22 cellular contexts compared by ENCODE assay signal in genomic region chr1:115136706-115137105, GRCh38.
"Had no signal": no experiment of that assay in that cellular context is flagged by ENCODE, and none has a peak within 500 bp of the region (broad histone marks: within the 10 kb centered on the region; RNA-seq: fewer than 3 reads in every experiment).

No MANE protein-coding gene starts in this region.

- H3K4me3 Mint-ChIP-seq: naive thymus-derived CD4-positive, alpha-beta T cell; neural progenitor cell had no signal

- H3K27ac ChIP-seq: adrenal gland, body of pancreas, colonic mucosa, gastrocnemius medialis, heart left ventricle, neural progenitor cell, prostate gland, right atrium auricular region, tibial nerve, WERI-Rb-1 had no signal

- H3K9me3 Mint-ChIP-seq: activated naive CD4-positive, alpha-beta T cell treated with anti-CD3 and anti-CD28 coated beads, Interleukin-2, amount 50 U/mL, for 72 hours; naive thymus-derived CD4-positive, alpha-beta T cell had no signal

- H3K27ac Mint-ChIP-seq: activated naive CD4-positive, alpha-beta T cell treated with anti-CD3 and anti-CD28 coated beads, Interleukin-2, amount 50 U/mL, for 72 hours; naive thymus-derived CD4-positive, alpha-beta T cell; neural progenitor cell had no signal

- H3K4me2 ChIP-seq: neural progenitor cell had no signal

- H3K9ac ChIP-seq: neural progenitor cell had no signal

- ATAC-seq: activated naive CD4-positive, alpha-beta T cell treated with anti-CD3 and anti-CD28 coated beads, Interleukin-2, amount 50 U/mL, for 72 hours; body of pancreas; gastrocnemius medialis; heart left ventricle; naive thymus-derived CD4-positive, alpha-beta T cell had no signal

- H3K9me3 ChIP-seq: adrenal gland, body of pancreas, colonic mucosa, gastrocnemius medialis, heart left ventricle, prostate gland, right atrium auricular region, tibial nerve had no signal

- H3K36me3 Mint-ChIP-seq: activated naive CD4-positive, alpha-beta T cell treated with anti-CD3 and anti-CD28 coated beads, Interleukin-2, amount 50 U/mL, for 72 hours; naive thymus-derived CD4-positive, alpha-beta T cell; neural progenitor cell had no signal

- H3K36me3 ChIP-seq: adrenal gland, colonic mucosa, gastrocnemius medialis, heart left ventricle, neural progenitor cell, prostate gland, right atrium auricular region, tibial nerve, WERI-Rb-1 had no signal

- H3K4me3 ChIP-seq: adrenal gland, body of pancreas, colonic mucosa, gastrocnemius medialis, heart left ventricle, neural progenitor cell, prostate gland, right atrium auricular region, tibial nerve had no signal

- H2AFZ ChIP-seq: neural progenitor cell had no signal

- H3K4me1 ChIP-seq: adrenal gland, body of pancreas, colonic mucosa, neural progenitor cell, prostate gland had no signal

- H3K27me3 ChIP-seq: adrenal gland, body of pancreas, colonic mucosa, gastrocnemius medialis, heart left ventricle, neural progenitor cell, right atrium auricular region, tibial nerve had no signal

- DNase-seq: activated CD4-positive, alpha-beta T cell treated with anti-CD3 and anti-CD28 coated beads for 1 hour; activated CD4-positive, alpha-beta T cell treated with anti-CD3 and anti-CD28 coated beads, Interleukin-2, amount 50 U/mL, for 4 hours; activated gamma-delta T cell; adrenal gland; body of pancreas; central memory CD4-positive, alpha-beta T cell; colonic mucosa; gastrocnemius medialis; heart left ventricle; kidney glomerular epithelial cell; naive thymus-derived CD4-positive, alpha-beta T cell; stimulated activated CD4-positive, alpha-beta T cell treated with anti-CD3 and anti-CD28 coated beads, Interleukin-12 subunit alpha, Interleukin-12 subunit beta, amount 100 ng/mL, for 4 hours; stimulated activated CD4-positive, alpha-beta T cell treated with anti-CD3 and anti-CD28 coated beads, Interleukin-1b, Interleukin-23, amount 100 ng/mL, for 48 hours; stimulated activated CD8-positive, alpha-beta memory T cell treated with anti-CD3 and anti-CD28 coated beads, Interleukin-4, amount 100 ng/mL, for 48 hours; stimulated activated naive CD4-positive, alpha-beta T cell treated with Interleukin-2 at 50 U/mL for 16 hours; T-helper 2 cell; WERI-Rb-1 had no signal
